In genomic region chr1:10380594-10381275, GRCh38 we compare ENCODE assay signal across 12 cellular contexts. TPM values are rescaled to one million over a fixed set of nuclear protein-coding genes. Genes with fewer than 3 reads are reported as not detected.
DNase-seq lines count a peak whose midpoint lies in the region; ATAC-seq and TF ChIP-seq lines count a peak whose summit lies in the region.
"Had no signal": no experiment of that assay in that cellular context is flagged by ENCODE, and none has a peak within 500 bp of the region (broad histone marks: within the 10 kb centered on the region; RNA-seq: fewer than 3 reads in every experiment).

No MANE protein-coding gene starts in this region.

- no peaks in the 10 kb centered on the region for H3K36me3 Mint-ChIP-seq in stimulated activated naive CD8-positive, alpha-beta T cell treated with anti-CD3 and anti-CD28 coated beads, Interleukin-15, Interleukin-2, amounts not matched to agents 100 ng/mL and 50 ng/mL, for 24 hours (ENCODE audit: low read depth)
- peaks cover 65% of the 10 kb centered on the region for H3K36me3 Mint-ChIP-seq in brain

- peak overlapping the region; percentile 22 for H3K27ac Mint-ChIP-seq in stimulated activated naive CD8-positive, alpha-beta T cell treated with anti-CD3 and anti-CD28 coated beads, Interleukin-15, Interleukin-2, amounts not matched to agents 100 ng/mL and 50 ng/mL, for 24 hours
- peak overlapping the region; percentile 30 to 87 (median 76) for H3K27ac Mint-ChIP-seq in brain

- no peak for DNase-seq in stimulated activated naive CD8-positive, alpha-beta T cell treated with anti-CD3 and anti-CD28 coated beads, Interleukin-15, Interleukin-2, amounts not matched to agents 100 U/mL and 50 U/mL, for 24 hours
- DNase-seq in lung microvascular endothelial cell (ENCODE audit: low read depth in 2 of 2) (peak; percentile 58 to 81), GM20000 (ENCODE audit: low spot score) (no peak)
- DNase-seq: GOT3, NCI-H1694 treated with DMSO at 0.1 percent for 48 hours, SHP77 treated with DMSO at 0.1 percent for 48 hours had no signal

- ATAC-seq in stimulated activated naive CD8-positive, alpha-beta T cell treated with anti-CD3 and anti-CD28 coated beads, Interleukin-15, Interleukin-2, amounts not matched to agents 100 U/mL and 50 U/mL, for 24 hours: no peak
- ATAC-seq in GM18873 (IDR thresholded peaks at IDR 0.05; ENCODE audit: low FRiP score, unreplicated experiment) (no peak), HG02870 (IDR thresholded peaks at IDR 0.05; ENCODE audit: unreplicated experiment) (no peak), HG02623 (IDR thresholded peaks at IDR 0.05; ENCODE audit: unreplicated experiment) (no peak)

- H3K27me3 Mint-ChIP-seq in stimulated activated naive CD8-positive, alpha-beta T cell treated with anti-CD3 and anti-CD28 coated beads, Interleukin-15, Interleukin-2, amounts not matched to agents 100 ng/mL and 50 ng/mL, for 24 hours: no peaks in the 10 kb centered on the region
- no peaks in the 10 kb centered on the region for H3K27me3 Mint-ChIP-seq in brain
- H3K27me3 Mint-ChIP-seq: central memory CD8-positive, alpha-beta T cell had no signal

- TF ChIP-seq CTCF in brain (conservative IDR thresholded peaks at IDR 0.05) (no peak), GM20000 (IDR thresholded peaks at IDR 0.05; ENCODE audit: extremely low read depth, missing control alignments) (no peak)

- H3K4me3 Mint-ChIP-seq in stimulated activated naive CD8-positive, alpha-beta T cell treated with anti-CD3 and anti-CD28 coated beads, Interleukin-15, Interleukin-2, amounts not matched to agents 100 ng/mL and 50 ng/mL, for 24 hours: no peak overlapping the region
- no peak overlapping the region for H3K4me3 Mint-ChIP-seq in brain
- H3K4me3 Mint-ChIP-seq: central memory CD8-positive, alpha-beta T cell had no signal

- no peaks in the 10 kb centered on the region for H3K4me1 Mint-ChIP-seq in stimulated activated naive CD8-positive, alpha-beta T cell treated with anti-CD3 and anti-CD28 coated beads, Interleukin-15, Interleukin-2, amounts not matched to agents 100 ng/mL and 50 ng/mL, for 24 hours (ENCODE audit: low read depth)
- H3K4me1 Mint-ChIP-seq in brain: peaks cover 19% of the 10 kb centered on the region
- H3K4me1 Mint-ChIP-seq: central memory CD8-positive, alpha-beta T cell had no signal

- H3K9me3 Mint-ChIP-seq in stimulated activated naive CD8-positive, alpha-beta T cell treated with anti-CD3 and anti-CD28 coated beads, Interleukin-15, Interleukin-2, amounts not matched to agents 100 ng/mL and 50 ng/mL, for 24 hours: no peaks in the 10 kb centered on the region
- no peaks in the 10 kb centered on the region for H3K9me3 Mint-ChIP-seq in brain
- H3K9me3 Mint-ChIP-seq: central memory CD8-positive, alpha-beta T cell had no signal

RNA-seq across cellular contexts. Expression of gene PGD, which starts 18.1 kb away (rescaled TPM):
- 308 TPM for polyA plus RNA-seq in brain (ENCODE audit: insufficient read depth, low read depth, low replicate concordance)
- 50.6 and 93.7 TPM in 2 replicates for total RNA-seq in lung microvascular endothelial cell

RNA-seq across cellular contexts. Expression of gene CENPS, which starts 49.5 kb away (rescaled TPM):
- polyA plus RNA-seq in brain (ENCODE audit: insufficient read depth, low read depth, low replicate concordance): 20.4 TPM
- total RNA-seq in lung microvascular endothelial cell: 5.2 and 6.3 TPM in 2 replicates

Comparison
In these comparisons a context has a peak if more than half of its experiments do, and no peak if none do; other contexts are left out.
1. DNase-seq: peak in lung microvascular endothelial cell (2 of 2); none in stimulated activated naive CD8-positive, alpha-beta T cell treated with anti-CD3 and anti-CD28 coated beads, Interleukin-15, Interleukin-2, amounts not matched to agents 100 U/mL and 50 U/mL, for 24 hours (single experiment) and GM20000 (single experiment).